In genomic region chr7:73519867-73520672, GRCh38 we compare ENCODE assay signal across 8 cellular contexts. TPM values are rescaled to one million over a fixed set of nuclear protein-coding genes. Genes with fewer than 3 reads are reported as not detected.
A peak's percentile ranks its signal among the peaks of the same experiment; 100 is the strongest.
DNase-seq lines count a peak whose midpoint lies in the region; ATAC-seq and TF ChIP-seq lines count a peak whose summit lies in the region.

No MANE protein-coding gene starts in this region.

- H2BK12ac ChIP-seq in mesenchymal stem cell (ENCODE audit: low read length in 2 of 2) = no peak overlapping the region

- H3K9ac ChIP-seq in mesenchymal stem cell (ENCODE audit: low read length) = peak overlapping the region; percentile 94

- TF ChIP-seq POLR2A in body of pancreas (IDR thresholded peaks at IDR 0.05) = no peak
- TF ChIP-seq POLR2A in upper lobe of left lung (IDR thresholded peaks at IDR 0.05) = no peak

- H2BK5ac ChIP-seq in mesenchymal stem cell (ENCODE audit: low read depth, low read length, poor library complexity, severe bottlenecking) = peak overlapping the region; percentile 38

- no peaks in the 10 kb centered on the region for H3K79me1 ChIP-seq in mesenchymal stem cell (replicated peaks; ENCODE audit: low read length, poor library complexity, severe bottlenecking)

- no peak overlapping the region for H3K4ac ChIP-seq in mesenchymal stem cell (ENCODE audit: low read depth in 1 of 2, low read length in 2 of 2)

- TF ChIP-seq EP300 in upper lobe of left lung (IDR thresholded peaks at IDR 0.05) = no peak

- H2AK5ac ChIP-seq in mesenchymal stem cell (ENCODE audit: low read length, severe bottlenecking) = no peak overlapping the region

- intact Hi-C loops in body of pancreas (cut with DNase I) = no loop called here

- peak in 2 of 5 donors; percentile 8 for DNase-seq in CD8-positive, alpha-beta memory T cell
- DNase-seq in NCI-H69 (lab: John Stamatoyannopoulos, UW) (peak; percentile 57), body of pancreas (peak in 1 of 4 donors; percentile 15), mesenchymal stem cell (no peak), upper lobe of left lung (no peak), NCI-H2107 (lab: John Stamatoyannopoulos, UW) (no peak)

- H3K4me2 ChIP-seq in mesenchymal stem cell (ENCODE audit: low read length, poor library complexity, severe bottlenecking) = peak overlapping the region; percentile 78

- no peaks in the 10 kb centered on the region for H3K9me3 Mint-ChIP-seq in CD8-positive, alpha-beta memory T cell

- H4K8ac ChIP-seq in mesenchymal stem cell (ENCODE audit: low read length) = no peak overlapping the region

- no peak overlapping the region for H2BK15ac ChIP-seq in mesenchymal stem cell (ENCODE audit: low read depth, poor library complexity, severe bottlenecking)

- TF ChIP-seq CTCF in body of pancreas (IDR thresholded peaks at IDR 0.05) (no peak), upper lobe of left lung (IDR thresholded peaks at IDR 0.05) (no peak)

- no peak overlapping the region for H4K91ac ChIP-seq in mesenchymal stem cell (ENCODE audit: low read length)

- H2BK120ac ChIP-seq in mesenchymal stem cell (ENCODE audit: low read depth, low read length) = no peak overlapping the region

- H3K27me3 Mint-ChIP-seq in CD8-positive, alpha-beta memory T cell = peaks cover 0 to 2% of the 10 kb centered on the region in 2 donors

- H2AFZ ChIP-seq in mesenchymal stem cell (ENCODE audit: low read depth, low read length) = no peak overlapping the region

- H3K9me3 ChIP-seq in CD8-positive, alpha-beta memory T cell (ENCODE audit: low read length) = no peaks in the 10 kb centered on the region
- no peaks in the 10 kb centered on the region for H3K9me3 ChIP-seq in body of pancreas
- no peaks in the 10 kb centered on the region for H3K9me3 ChIP-seq in mesenchymal stem cell (ENCODE audit: control insufficient read depth, low read length)
- H3K9me3 ChIP-seq in upper lobe of left lung = no peaks in the 10 kb centered on the region

- H3K4me1 Mint-ChIP-seq in CD8-positive, alpha-beta memory T cell = peaks cover 56 to 63% (median 59%) of the 10 kb centered on the region in 3 donors

- H3K27ac ChIP-seq in CD8-positive, alpha-beta memory T cell (ENCODE audit: low read depth, low read length) = peak overlapping the region; percentile 87
- H3K27ac ChIP-seq in body of pancreas = peak overlapping the region; percentile 30 to 98 (median 90)
- H3K27ac ChIP-seq in mesenchymal stem cell (ENCODE audit: low read length, poor library complexity, severe bottlenecking) = peak overlapping the region; percentile 57
- H3K27ac ChIP-seq in upper lobe of left lung = peak overlapping the region in 3 of 4 donors; percentile 89 to 96 (median 95)

- WGBS in body of pancreas, 2 donors = 54 to 59% methylated on average over 15 to 18 of the region's 18 CpGs
- 82% methylated on average over 14 of the region's 18 CpGs for WGBS in mesenchymal stem cell
- 59 to 61% methylated on average over 18 of the region's 18 CpGs for WGBS in upper lobe of left lung, 2 donors

- peak overlapping the region in 1 of 2 experiments; percentile 52 for H3K23ac ChIP-seq in mesenchymal stem cell (ENCODE audit: low read length in 2 of 2)

- no peak overlapping the region for H3K14ac ChIP-seq in mesenchymal stem cell (ENCODE audit: low read length in 2 of 2)

- peaks cover 0 to 50% (median 5%) of the 10 kb centered on the region in 3 donors for H3K36me3 Mint-ChIP-seq in CD8-positive, alpha-beta memory T cell

- ATAC-seq in body of pancreas = no peak
- ATAC-seq in upper lobe of left lung (ENCODE audit: low FRiP score in 2 of 2) = no peak
- no peak for ATAC-seq in GM18868 (IDR thresholded peaks at IDR 0.05; ENCODE audit: unreplicated experiment)
- ATAC-seq in GM18909 (IDR thresholded peaks at IDR 0.05; ENCODE audit: poor library complexity, unreplicated experiment) = no peak

- POLR2A ChIA-PET in CD8-positive, alpha-beta memory T cell (lab: Charles Lee) = interaction anchor here (3.2 to 4.0 kb wide), 2 partner anchors 36 to 59 kb away, joined by 33 to 62 read pairs; partner anchors contain the start of genes BCL7B and TBL2

- H3K18ac ChIP-seq in mesenchymal stem cell (ENCODE audit: low read depth in 1 of 2, low read length in 2 of 2) = no peak overlapping the region

- H3K4me3 ChIP-seq in CD8-positive, alpha-beta memory T cell (ENCODE audit: low read length) = peak overlapping the region; percentile 42
- no peak overlapping the region for H3K4me3 ChIP-seq in body of pancreas
- H3K4me3 ChIP-seq in mesenchymal stem cell (ENCODE audit: insufficient read depth in 1 of 2, low read depth in 1 of 2, low read length in 2 of 2) = peak overlapping the region in 1 of 2 experiments; percentile 81
- H3K4me3 ChIP-seq in upper lobe of left lung = peak overlapping the region in 3 of 4 donors; percentile 95 to 98 (median 95)

- peaks cover 3% of the 10 kb centered on the region for H3K36me3 ChIP-seq in CD8-positive, alpha-beta memory T cell (ENCODE audit: insufficient read depth, low read length)
- H3K36me3 ChIP-seq in body of pancreas (replicated peaks in 1 of 2; ENCODE audit: insufficient read depth in 1 of 2, low read depth in 2 of 2) (peaks cover 0 to 2% of the 10 kb centered on the region in 2 donors), mesenchymal stem cell (ENCODE audit: control insufficient read depth in 1 of 2, insufficient read depth in 2 of 2, low read depth in 1 of 2, low read length in 2 of 2) (peaks cover 26 to 32% of the 10 kb centered on the region in 2 experiments), upper lobe of left lung (peaks cover 0 to 28% (median 16%) of the 10 kb centered on the region in 4 donors)

- H3K27ac Mint-ChIP-seq in CD8-positive, alpha-beta memory T cell = peak overlapping the region; percentile 92 to 98 (median 95)

- H3K27me3 ChIP-seq in CD8-positive, alpha-beta memory T cell (ENCODE audit: insufficient read depth, low read length, poor library complexity, severe bottlenecking) = no peaks in the 10 kb centered on the region
- H3K27me3 ChIP-seq in body of pancreas (no peaks in the 10 kb centered on the region), mesenchymal stem cell (ENCODE audit: control insufficient read depth in 1 of 2, insufficient read depth in 1 of 2, low read length in 2 of 2) (no peaks in the 10 kb centered on the region), upper lobe of left lung (no peaks in the 10 kb centered on the region)

- peak overlapping the region; percentile 86 to 99 (median 93) for H3K4me3 Mint-ChIP-seq in CD8-positive, alpha-beta memory T cell

- CTCF ChIA-PET in CD8-positive, alpha-beta memory T cell (lab: Charles Lee) = interaction anchor here (4.2 kb wide), 1 partner anchor 38 kb away, joined by 29 read pairs; the partner anchor contains the start of gene BCL7B

- H3K4me1 ChIP-seq in CD8-positive, alpha-beta memory T cell (ENCODE audit: insufficient read depth, low read length) = peaks cover 39% of the 10 kb centered on the region
- H3K4me1 ChIP-seq in body of pancreas (peaks cover 38% of the 10 kb centered on the region), mesenchymal stem cell (ENCODE audit: control insufficient read depth, insufficient read depth, low read depth, low read length) (peaks cover 10% of the 10 kb centered on the region), upper lobe of left lung (peaks cover 33 to 51% (median 43%) of the 10 kb centered on the region in 4 donors)

RNA-seq across cellular contexts. Expression of gene BAZ1B, which starts 2.0 kb away (rescaled TPM):
- 100 to 1,000 TPM; 112 to 118 TPM for total RNA-seq in CD8-positive, alpha-beta memory T cell
- 31.1 TPM for polyA plus RNA-seq in CD8-positive, alpha-beta memory T cell
- total RNA-seq in body of pancreas (10 to 100 TPM; 28.3 to 32.3 TPM), upper lobe of left lung (10 to 100 TPM; 45.8 to 71.4 (median 56.0) TPM)
- 38.8 TPM for polyA plus RNA-seq in mesenchymal stem cell (2013, experiment 1 of 2)
- 37.5 TPM for polyA plus RNA-seq in mesenchymal stem cell (2013, experiment 2 of 2)

RNA-seq across cellular contexts. Expression of gene BCL7B, which starts 37.4 kb away (rescaled TPM):
- 10 to 100 TPM; 68.9 to 72.6 TPM for total RNA-seq in CD8-positive, alpha-beta memory T cell
- 101 TPM for polyA plus RNA-seq in CD8-positive, alpha-beta memory T cell
- total RNA-seq in body of pancreas = 10 to 100 TPM; 44.4 to 90.0 TPM
- polyA plus RNA-seq in mesenchymal stem cell (2013, experiment 1 of 2) = 57.6 TPM
- polyA plus RNA-seq in mesenchymal stem cell (2013, experiment 2 of 2) = 56.4 TPM
- 10 to 100 TPM; 50.3 to 95.9 (median 62.5) TPM for total RNA-seq in upper lobe of left lung

RNA-seq across cellular contexts. Expression of gene TBL2, which starts 58.3 kb away (rescaled TPM):
- 10 to 100 TPM; 29.1 to 31.3 TPM for total RNA-seq in CD8-positive, alpha-beta memory T cell
- polyA plus RNA-seq in CD8-positive, alpha-beta memory T cell = 17.0 TPM
- total RNA-seq in body of pancreas (10 to 100 TPM; 25.9 to 30.7 TPM), upper lobe of left lung (10 to 100 TPM; 15.7 to 52.9 (median 30.7) TPM)
- 39.1 TPM for polyA plus RNA-seq in mesenchymal stem cell (2013, experiment 1 of 2)
- polyA plus RNA-seq in mesenchymal stem cell (2013, experiment 2 of 2) = 42.0 TPM

Comparison
In these comparisons a context has a peak if more than half of its experiments do, and no peak if none do; other contexts are left out.
1. H3K4me3 ChIP-seq: peak in CD8-positive, alpha-beta memory T cell (single experiment) and upper lobe of left lung (3 of 4); none in body of pancreas (0 of 2).
2. Peak in every context shown above with its lines, with median percentiles within 50 percentile points of each other: H3K27ac ChIP-seq.